In the genomic region with DNA sequence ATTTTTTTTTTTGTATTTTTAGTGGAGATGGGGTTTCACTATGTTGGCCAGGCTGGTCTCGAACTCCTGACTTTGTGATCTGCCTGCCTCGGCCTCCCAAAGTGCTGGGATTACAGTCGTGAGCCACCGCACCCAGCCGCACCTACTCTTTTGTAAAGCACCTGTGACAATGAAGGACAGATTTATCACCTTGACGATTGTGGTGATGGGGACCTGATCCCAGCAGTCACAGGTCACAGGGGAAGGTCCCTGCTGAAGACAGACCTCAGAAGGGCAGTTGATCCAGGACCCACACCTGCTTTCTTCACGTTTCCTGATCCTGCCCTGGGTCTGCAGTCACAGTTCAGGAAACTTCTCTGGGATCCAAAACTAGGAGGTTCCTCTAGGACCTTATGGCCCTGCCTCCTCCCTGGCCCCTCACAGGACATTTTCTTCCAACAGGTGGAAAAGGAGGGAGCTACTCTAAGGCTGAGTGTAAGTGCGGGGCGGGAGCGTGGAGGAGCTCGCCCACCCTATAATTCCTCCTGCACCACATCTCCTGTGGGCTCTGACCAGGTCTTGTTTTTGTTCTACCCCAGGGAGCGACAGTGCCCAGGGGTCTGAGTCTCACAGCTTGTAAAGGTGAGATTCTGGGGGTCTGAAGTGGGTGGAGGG, we compare ENCODE assay signal across 12 cellular contexts. TPM values are rescaled to one million over a fixed set of nuclear protein-coding genes. Genes with fewer than 3 reads are reported as not detected.
A peak's percentile ranks its signal among the peaks of the same experiment; 100 is the strongest.
DNase-seq lines count a peak whose midpoint lies in the region; ATAC-seq and TF ChIP-seq lines count a peak whose summit lies in the region.
"Had no signal": no experiment of that assay in that cellular context is flagged by ENCODE, and none has a peak within 500 bp of the region (broad histone marks: within the 10 kb centered on the region; RNA-seq: fewer than 3 reads in every experiment).

No MANE protein-coding gene starts in this region.

- no peaks in the 10 kb centered on the region for H3K27me3 ChIP-seq in thoracic aorta (replicated peaks; ENCODE audit: insufficient read depth)

- ATAC-seq in activated CD8-positive, alpha-beta T cell treated with anti-CD3 and anti-CD28 coated beads, Interleukin-2, amount 10 ng/mL, durations not matched to agents 7 days and 5 days: no peak
- ATAC-seq in memory B cell (ENCODE audit: low read depth) (no peak), thoracic aorta (ENCODE audit: insufficient number of reproducible peaks, low FRiP score, low read depth) (no peak)
- ATAC-seq: GM23338, K562, PC-3 had no signal

- H3K27me3 Mint-ChIP-seq in activated T-cell treated with anti-CD3 and anti-CD28 coated beads, Interleukin-2, amount 50 U/mL, for 24 hours: no peaks in the 10 kb centered on the region
- H3K27me3 Mint-ChIP-seq in activated CD8-positive, alpha-beta T cell treated with anti-CD3 and anti-CD28 coated beads, Interleukin-2, amount 10 ng/mL, durations not matched to agents 7 days and 5 days (ENCODE audit: low read depth): no peaks in the 10 kb centered on the region
- no peaks in the 10 kb centered on the region for H3K27me3 Mint-ChIP-seq in memory B cell

- H3K36me3 Mint-ChIP-seq in activated T-cell treated with anti-CD3 and anti-CD28 coated beads, Interleukin-2, amount 50 U/mL, for 24 hours (ENCODE audit: low read depth): peaks cover 54% of the 10 kb centered on the region
- H3K36me3 Mint-ChIP-seq in activated CD8-positive, alpha-beta T cell treated with anti-CD3 and anti-CD28 coated beads, Interleukin-2, amount 10 ng/mL, durations not matched to agents 7 days and 5 days (ENCODE audit: low read depth): peaks cover 56% of the 10 kb centered on the region
- peaks cover 40% of the 10 kb centered on the region for H3K36me3 Mint-ChIP-seq in memory B cell

- H3K9me3 ChIP-seq in thoracic aorta: no peaks in the 10 kb centered on the region

- peak overlapping the region; percentile 97 for H3K4me3 Mint-ChIP-seq in activated T-cell treated with anti-CD3 and anti-CD28 coated beads, Interleukin-2, amount 50 U/mL, for 24 hours
- H3K4me3 Mint-ChIP-seq in activated CD8-positive, alpha-beta T cell treated with anti-CD3 and anti-CD28 coated beads, Interleukin-2, amount 10 ng/mL, durations not matched to agents 7 days and 5 days: peak overlapping the region; percentile 99
- peak overlapping the region; percentile 99 for H3K4me3 Mint-ChIP-seq in memory B cell
- H3K4me3 Mint-ChIP-seq: GM23338 had no signal

- no peak for TF ChIP-seq CTCF in thoracic aorta (IDR thresholded peaks at IDR 0.05)

- H3K36me3 ChIP-seq in thoracic aorta: peaks cover 25% of the 10 kb centered on the region

- no peaks in the 10 kb centered on the region for H3K9me3 Mint-ChIP-seq in activated T-cell treated with anti-CD3 and anti-CD28 coated beads, Interleukin-2, amount 50 U/mL, for 24 hours
- H3K9me3 Mint-ChIP-seq in activated CD8-positive, alpha-beta T cell treated with anti-CD3 and anti-CD28 coated beads, Interleukin-2, amount 10 ng/mL, durations not matched to agents 7 days and 5 days (ENCODE audit: insufficient read depth): no peaks in the 10 kb centered on the region
- H3K9me3 Mint-ChIP-seq in memory B cell: no peaks in the 10 kb centered on the region
- H3K9me3 Mint-ChIP-seq: GM23338 had no signal

- peak overlapping the region; percentile 98 for H3K27ac Mint-ChIP-seq in activated T-cell treated with anti-CD3 and anti-CD28 coated beads, Interleukin-2, amount 50 U/mL, for 24 hours
- H3K27ac Mint-ChIP-seq in activated CD8-positive, alpha-beta T cell treated with anti-CD3 and anti-CD28 coated beads, Interleukin-2, amount 10 ng/mL, durations not matched to agents 7 days and 5 days: peak overlapping the region; percentile 96
- H3K27ac Mint-ChIP-seq in memory B cell: peak overlapping the region; percentile 99
- H3K27ac Mint-ChIP-seq: GM23338 had no signal

- H3K27ac ChIP-seq in thoracic aorta: no peak overlapping the region

- peak overlapping the region; percentile 83 for H3K4me3 ChIP-seq in thoracic aorta
- H3K4me3 ChIP-seq: GM23338, K562 had no signal

- H3K4me1 ChIP-seq in thoracic aorta (ENCODE audit: control insufficient read depth in 1 of 2, low read depth in 2 of 2): peaks cover 13 to 24% of the 10 kb centered on the region in 2 donors

- CTCF ChIA-PET in activated CD8-positive, alpha-beta T cell treated with anti-CD3 and anti-CD28 coated beads, Interleukin-2, amount 10 ng/mL, durations not matched to agents 7 days and 5 days (lab: Charles Lee): interaction anchor here (1.1 to 7.8 kb wide), 8 partner anchors 8 to 123 kb away, joined by 3 to 124 read pairs (median 11); no protein-coding TSS in a partner anchor

- POLR2A ChIA-PET in activated CD8-positive, alpha-beta T cell treated with anti-CD3 and anti-CD28 coated beads, Interleukin-2, amount 10 ng/mL, durations not matched to agents 7 days and 5 days (lab: Charles Lee): interaction anchor here (0.6 to 8.6 kb wide), 19 partner anchors 9 to 374 kb away, joined by 3 to 275 read pairs (median 6); a partner anchor contains a TSS

- DNase-seq in activated T-cell treated with anti-CD3 and anti-CD28 coated beads, Interleukin-2, amount 50 U/mL, for 24 hours: peak; percentile 54
- DNase-seq in activated T-cell treated with anti-CD3 and anti-CD28 coated beads, Interleukin-2, amount 50 U/mL, for 48 hours: no peak
- DNase-seq in activated CD8-positive, alpha-beta T cell treated with anti-CD3 and anti-CD28 coated beads, Interleukin-2, amount 10 ng/mL, durations not matched to agents 7 days and 5 days: no peak
- no peak for DNase-seq in memory B cell (ENCODE audit: low spot score in 2 of 2)
- DNase-seq in thoracic aorta (ENCODE audit: low spot score): no peak
- no peak for DNase-seq in HT-29 (ENCODE audit: low spot score)
- DNase-seq in NCI-H446 (lab: John Stamatoyannopoulos, UW): no peak
- DNase-seq in islet precursor cell: no peak
- DNase-seq: NCI-H2029 treated with DMSO at 0.1 percent for 48 hours, PC-3 had no signal

- peaks cover 66% of the 10 kb centered on the region for H3K4me1 Mint-ChIP-seq in activated T-cell treated with anti-CD3 and anti-CD28 coated beads, Interleukin-2, amount 50 U/mL, for 24 hours (ENCODE audit: low read depth)
- peaks cover 67% of the 10 kb centered on the region for H3K4me1 Mint-ChIP-seq in activated CD8-positive, alpha-beta T cell treated with anti-CD3 and anti-CD28 coated beads, Interleukin-2, amount 10 ng/mL, durations not matched to agents 7 days and 5 days (ENCODE audit: low read depth)
- H3K4me1 Mint-ChIP-seq in memory B cell: peaks cover 61% of the 10 kb centered on the region

RNA-seq across cellular contexts. Expression of a gene that starts 2.8 kb away (rescaled TPM):
- total RNA-seq in activated CD8-positive, alpha-beta T cell treated with anti-CD3 and anti-CD28 coated beads, Interleukin-2, amount 10 ng/mL, durations not matched to agents 7 days and 5 days: 100 to 1,000 TPM; 523 to 536 TPM
- 100 to 1,000 TPM; 507 to 602 TPM for total RNA-seq in thoracic aorta
- 99.5 and 117 TPM in 2 replicates for total RNA-seq in HT-29 (2014; rRNA removed; shearing (Covaris generic))
